Comparison of ENCODE assay signal across 1 cellular context in the genomic region with DNA sequence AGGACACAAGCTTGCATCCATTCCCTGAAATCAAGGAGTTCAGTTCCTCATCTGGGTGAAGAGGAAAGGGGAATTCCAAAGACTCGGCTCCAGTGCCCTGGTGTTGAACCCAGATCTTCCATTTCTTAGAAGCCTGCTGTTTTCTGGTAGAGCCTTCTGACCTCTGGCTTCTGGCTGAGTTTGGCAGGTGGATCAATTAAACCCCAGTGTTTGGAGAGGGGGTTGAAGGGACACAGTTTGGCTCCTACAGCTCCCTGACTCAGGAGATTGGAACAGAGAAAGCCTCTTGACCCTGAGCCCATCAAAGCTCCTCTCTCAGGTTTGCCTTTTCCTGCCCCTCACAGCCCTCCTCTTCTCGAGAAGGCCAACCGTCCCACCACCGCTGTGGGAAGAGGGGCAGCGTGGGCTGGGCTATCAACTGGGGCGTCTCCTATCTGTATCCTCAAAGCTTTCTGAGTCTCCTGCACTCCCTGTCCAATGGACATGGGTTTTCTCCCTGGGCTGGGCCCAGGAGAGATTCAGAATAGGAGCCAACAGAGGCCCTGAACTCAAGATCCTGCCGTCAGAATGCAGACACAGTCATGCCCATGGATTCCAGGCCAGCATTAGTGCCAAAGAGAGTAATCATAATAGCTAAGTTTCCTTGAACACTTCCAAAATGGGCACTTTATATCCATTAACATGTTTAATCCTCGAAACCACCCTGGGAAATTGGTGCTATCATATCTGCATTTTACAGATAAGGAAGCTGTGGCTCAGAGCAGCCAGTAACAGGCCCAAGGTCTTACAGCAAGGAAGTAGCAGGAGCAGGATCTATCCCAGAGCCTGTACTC.
TF ChIP-seq lines count a peak whose summit lies in the region.

No MANE protein-coding gene starts in this region.

TF ChIP-seq in H1, 55 proteins besides CTCF, POLR2A, EP300 and RAD21 (continued from another document):
- no peak for TF ChIP-seq KDM4A (IDR thresholded peaks at IDR 0.05; ENCODE audit: low read depth, low read length, severe bottlenecking)
- TF ChIP-seq, protein P1, sequence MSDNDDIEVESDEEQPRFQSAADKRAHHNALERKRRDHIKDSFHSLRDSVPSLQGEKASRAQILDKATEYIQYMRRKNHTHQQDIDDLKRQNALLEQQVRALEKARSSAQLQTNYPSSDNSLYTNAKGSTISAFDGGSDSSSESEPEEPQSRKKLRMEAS (IDR thresholded peaks at IDR 0.05) = no peak
- no peak for TF ChIP-seq SP1 (IDR thresholded peaks at IDR 0.05; ENCODE audit: low read depth, low read length)
- TF ChIP-seq SIRT6 (IDR thresholded peaks at IDR 0.05; ENCODE audit: low read length) = no peak
- TF ChIP-seq PHF8 (conservative IDR thresholded peaks at IDR 0.05; ENCODE audit: low read depth, low read length) = no peak
- TF ChIP-seq TCF12 (IDR thresholded peaks at IDR 0.05; ENCODE audit: low read depth, low read length) = no peak
- no peak for TF ChIP-seq YY1 (IDR thresholded peaks at IDR 0.05; ENCODE audit: low read depth, low read length)
- TF ChIP-seq TBP (IDR thresholded peaks at IDR 0.05; ENCODE audit: low read depth, low read length) = no peak
- TF ChIP-seq KDM1A (IDR thresholded peaks at IDR 0.05; ENCODE audit: borderline replicate concordance, low read length) = no peak
